ENCODE assay signal across 1 cellular context in the genomic region with DNA sequence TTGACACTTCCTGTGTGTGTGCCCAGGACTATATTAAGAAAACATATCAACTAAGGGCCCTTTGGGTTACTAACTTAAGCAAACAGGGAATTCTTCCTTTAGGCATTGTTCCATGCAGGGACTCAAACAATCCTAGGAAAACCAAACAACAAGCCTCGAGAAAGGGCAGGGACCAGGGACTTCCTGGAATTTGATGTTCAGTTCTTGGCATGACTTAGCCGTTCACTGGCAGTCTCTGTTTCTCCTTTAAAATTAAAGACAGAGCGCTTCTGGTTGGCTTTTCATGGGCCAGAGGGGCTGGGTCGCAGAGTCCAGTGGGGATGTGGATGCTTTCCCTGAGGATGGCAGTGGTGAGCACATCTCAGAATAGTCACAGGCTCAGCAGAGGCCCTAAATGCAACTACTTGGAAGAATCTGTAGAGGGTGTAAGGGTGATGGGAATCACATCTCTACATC.
TF ChIP-seq lines count a peak whose summit lies in the region.

No MANE protein-coding gene starts in this region.

TF ChIP-seq in H1, 55 proteins besides CTCF, POLR2A, EP300 and RAD21 (continued from another document):
- TF ChIP-seq YY1 (IDR thresholded peaks at IDR 0.05; ENCODE audit: low read depth, low read length) (no peak), SAP30 (IDR thresholded peaks at IDR 0.05; ENCODE audit: insufficient read depth, insufficient replicate concordance, low read length) (no peak), RBBP5 (IDR thresholded peaks at IDR 0.05; ENCODE audit: borderline replicate concordance, low read depth, low read length) (no peak), GABPA (IDR thresholded peaks at IDR 0.05; ENCODE audit: borderline replicate concordance, insufficient read depth, low read length) (no peak), CHD2 (IDR thresholded peaks at IDR 0.05; ENCODE audit: low read length) (no peak), TAF1 (IDR thresholded peaks at IDR 0.05; ENCODE audit: low read depth, low read length) (no peak), HDAC6 (IDR thresholded peaks at IDR 0.05; ENCODE audit: low read depth, low read length) (no peak), CREB1 (IDR thresholded peaks at IDR 0.05) (no peak), SP1 (IDR thresholded peaks at IDR 0.05; ENCODE audit: low read depth, low read length) (no peak), RFX5 (IDR thresholded peaks at IDR 0.05; ENCODE audit: borderline replicate concordance, low read depth, low read length) (no peak), SIRT6 (IDR thresholded peaks at IDR 0.05; ENCODE audit: low read length) (no peak), RNF2 (IDR thresholded peaks at IDR 0.05; ENCODE audit: borderline replicate concordance, low read depth, low read length, missing control alignments, poor library complexity, severe bottlenecking) (no peak)
- TF ChIP-seq, protein P1, sequence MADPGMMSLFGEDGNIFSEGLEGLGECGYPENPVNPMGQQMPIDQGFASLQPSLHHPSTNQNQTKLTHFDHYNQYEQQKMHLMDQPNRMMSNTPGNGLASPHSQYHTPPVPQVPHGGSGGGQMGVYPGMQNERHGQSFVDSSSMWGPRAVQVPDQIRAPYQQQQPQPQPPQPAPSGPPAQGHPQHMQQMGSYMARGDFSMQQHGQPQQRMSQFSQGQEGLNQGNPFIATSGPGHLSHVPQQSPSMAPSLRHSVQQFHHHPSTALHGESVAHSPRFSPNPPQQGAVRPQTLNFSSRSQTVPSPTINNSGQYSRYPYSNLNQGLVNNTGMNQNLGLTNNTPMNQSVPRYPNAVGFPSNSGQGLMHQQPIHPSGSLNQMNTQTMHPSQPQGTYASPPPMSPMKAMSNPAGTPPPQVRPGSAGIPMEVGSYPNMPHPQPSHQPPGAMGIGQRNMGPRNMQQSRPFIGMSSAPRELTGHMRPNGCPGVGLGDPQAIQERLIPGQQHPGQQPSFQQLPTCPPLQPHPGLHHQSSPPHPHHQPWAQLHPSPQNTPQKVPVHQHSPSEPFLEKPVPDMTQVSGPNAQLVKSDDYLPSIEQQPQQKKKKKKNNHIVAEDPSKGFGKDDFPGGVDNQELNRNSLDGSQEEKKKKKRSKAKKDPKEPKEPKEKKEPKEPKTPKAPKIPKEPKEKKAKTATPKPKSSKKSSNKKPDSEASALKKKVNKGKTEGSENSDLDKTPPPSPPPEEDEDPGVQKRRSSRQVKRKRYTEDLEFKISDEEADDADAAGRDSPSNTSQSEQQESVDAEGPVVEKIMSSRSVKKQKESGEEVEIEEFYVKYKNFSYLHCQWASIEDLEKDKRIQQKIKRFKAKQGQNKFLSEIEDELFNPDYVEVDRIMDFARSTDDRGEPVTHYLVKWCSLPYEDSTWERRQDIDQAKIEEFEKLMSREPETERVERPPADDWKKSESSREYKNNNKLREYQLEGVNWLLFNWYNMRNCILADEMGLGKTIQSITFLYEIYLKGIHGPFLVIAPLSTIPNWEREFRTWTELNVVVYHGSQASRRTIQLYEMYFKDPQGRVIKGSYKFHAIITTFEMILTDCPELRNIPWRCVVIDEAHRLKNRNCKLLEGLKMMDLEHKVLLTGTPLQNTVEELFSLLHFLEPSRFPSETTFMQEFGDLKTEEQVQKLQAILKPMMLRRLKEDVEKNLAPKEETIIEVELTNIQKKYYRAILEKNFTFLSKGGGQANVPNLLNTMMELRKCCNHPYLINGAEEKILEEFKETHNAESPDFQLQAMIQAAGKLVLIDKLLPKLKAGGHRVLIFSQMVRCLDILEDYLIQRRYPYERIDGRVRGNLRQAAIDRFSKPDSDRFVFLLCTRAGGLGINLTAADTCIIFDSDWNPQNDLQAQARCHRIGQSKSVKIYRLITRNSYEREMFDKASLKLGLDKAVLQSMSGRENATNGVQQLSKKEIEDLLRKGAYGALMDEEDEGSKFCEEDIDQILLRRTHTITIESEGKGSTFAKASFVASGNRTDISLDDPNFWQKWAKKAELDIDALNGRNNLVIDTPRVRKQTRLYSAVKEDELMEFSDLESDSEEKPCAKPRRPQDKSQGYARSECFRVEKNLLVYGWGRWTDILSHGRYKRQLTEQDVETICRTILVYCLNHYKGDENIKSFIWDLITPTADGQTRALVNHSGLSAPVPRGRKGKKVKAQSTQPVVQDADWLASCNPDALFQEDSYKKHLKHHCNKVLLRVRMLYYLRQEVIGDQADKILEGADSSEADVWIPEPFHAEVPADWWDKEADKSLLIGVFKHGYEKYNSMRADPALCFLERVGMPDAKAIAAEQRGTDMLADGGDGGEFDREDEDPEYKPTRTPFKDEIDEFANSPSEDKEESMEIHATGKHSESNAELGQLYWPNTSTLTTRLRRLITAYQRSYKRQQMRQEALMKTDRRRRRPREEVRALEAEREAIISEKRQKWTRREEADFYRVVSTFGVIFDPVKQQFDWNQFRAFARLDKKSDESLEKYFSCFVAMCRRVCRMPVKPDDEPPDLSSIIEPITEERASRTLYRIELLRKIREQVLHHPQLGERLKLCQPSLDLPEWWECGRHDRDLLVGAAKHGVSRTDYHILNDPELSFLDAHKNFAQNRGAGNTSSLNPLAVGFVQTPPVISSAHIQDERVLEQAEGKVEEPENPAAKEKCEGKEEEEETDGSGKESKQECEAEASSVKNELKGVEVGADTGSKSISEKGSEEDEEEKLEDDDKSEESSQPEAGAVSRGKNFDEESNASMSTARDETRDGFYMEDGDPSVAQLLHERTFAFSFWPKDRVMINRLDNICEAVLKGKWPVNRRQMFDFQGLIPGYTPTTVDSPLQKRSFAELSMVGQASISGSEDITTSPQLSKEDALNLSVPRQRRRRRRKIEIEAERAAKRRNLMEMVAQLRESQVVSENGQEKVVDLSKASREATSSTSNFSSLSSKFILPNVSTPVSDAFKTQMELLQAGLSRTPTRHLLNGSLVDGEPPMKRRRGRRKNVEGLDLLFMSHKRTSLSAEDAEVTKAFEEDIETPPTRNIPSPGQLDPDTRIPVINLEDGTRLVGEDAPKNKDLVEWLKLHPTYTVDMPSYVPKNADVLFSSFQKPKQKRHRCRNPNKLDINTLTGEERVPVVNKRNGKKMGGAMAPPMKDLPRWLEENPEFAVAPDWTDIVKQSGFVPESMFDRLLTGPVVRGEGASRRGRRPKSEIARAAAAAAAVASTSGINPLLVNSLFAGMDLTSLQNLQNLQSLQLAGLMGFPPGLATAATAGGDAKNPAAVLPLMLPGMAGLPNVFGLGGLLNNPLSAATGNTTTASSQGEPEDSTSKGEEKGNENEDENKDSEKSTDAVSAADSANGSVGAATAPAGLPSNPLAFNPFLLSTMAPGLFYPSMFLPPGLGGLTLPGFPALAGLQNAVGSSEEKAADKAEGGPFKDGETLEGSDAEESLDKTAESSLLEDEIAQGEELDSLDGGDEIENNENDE (IDR thresholded peaks at IDR 0.05; ENCODE audit: insufficient replicate concordance, low read length): no peak
- TF ChIP-seq, protein P2, sequence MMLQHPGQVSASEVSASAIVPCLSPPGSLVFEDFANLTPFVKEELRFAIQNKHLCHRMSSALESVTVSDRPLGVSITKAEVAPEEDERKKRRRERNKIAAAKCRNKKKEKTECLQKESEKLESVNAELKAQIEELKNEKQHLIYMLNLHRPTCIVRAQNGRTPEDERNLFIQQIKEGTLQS (IDR thresholded peaks at IDR 0.05; ENCODE audit: insufficient read depth, low read depth, low read length): no peak
- TF ChIP-seq, protein P3, sequence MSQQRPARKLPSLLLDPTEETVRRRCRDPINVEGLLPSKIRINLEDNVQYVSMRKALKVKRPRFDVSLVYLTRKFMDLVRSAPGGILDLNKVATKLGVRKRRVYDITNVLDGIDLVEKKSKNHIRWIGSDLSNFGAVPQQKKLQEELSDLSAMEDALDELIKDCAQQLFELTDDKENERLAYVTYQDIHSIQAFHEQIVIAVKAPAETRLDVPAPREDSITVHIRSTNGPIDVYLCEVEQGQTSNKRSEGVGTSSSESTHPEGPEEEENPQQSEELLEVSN (IDR thresholded peaks at IDR 0.05): no peak
